Comparison of ENCODE assay signal across 9 cellular contexts in the genomic region with DNA sequence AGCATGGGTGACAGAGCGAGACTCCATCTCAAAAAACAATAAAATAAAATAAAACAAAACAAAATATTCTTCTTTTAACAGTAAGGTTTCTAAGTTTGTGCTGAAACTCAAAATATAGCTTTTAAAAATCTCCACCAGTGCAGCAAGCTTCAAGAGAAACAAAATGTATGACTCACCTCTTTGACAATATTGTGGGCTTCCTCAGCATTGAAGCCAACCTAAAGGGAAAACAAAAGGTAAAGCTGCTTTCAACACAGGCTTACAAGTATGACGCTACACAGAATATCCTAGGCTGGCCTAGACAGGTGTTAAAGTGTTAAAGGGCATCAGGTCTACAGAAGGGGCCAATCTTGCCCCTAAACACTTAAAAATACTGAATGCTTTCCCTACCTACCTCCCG. TPM values are rescaled to one million over a fixed set of nuclear protein-coding genes. Genes with fewer than 3 reads are reported as not detected.
DNase-seq lines count a peak whose midpoint lies in the region; ATAC-seq and TF ChIP-seq lines count a peak whose summit lies in the region.
"Had no signal": no experiment of that assay in that cellular context is flagged by ENCODE, and none has a peak within 500 bp of the region (broad histone marks: within the 10 kb centered on the region; RNA-seq: fewer than 3 reads in every experiment).

No MANE protein-coding gene starts in this region.

- no peak for TF ChIP-seq CTCF in Caco-2 (IDR thresholded peaks at IDR 0.05; ENCODE audit: insufficient read depth in 1 of 2, low read depth in 1 of 2, low read length in 1 of 2, severe bottlenecking in 1 of 2, unreplicated experiment in 1 of 2)
- no peak for TF ChIP-seq CTCF in OCI-LY1 (IDR thresholded peaks at IDR 0.05; ENCODE audit: low read length)
- TF ChIP-seq CTCF in coronary artery (IDR thresholded peaks at IDR 0.05): no peak
- TF ChIP-seq CTCF in nephron progenitor cell (IDR thresholded peaks at IDR 0.05): no peak

- no peak overlapping the region for H2AFZ ChIP-seq in OCI-LY1 (ENCODE audit: low read length)

- no peak for DNase-seq in Caco-2
- DNase-seq in coronary artery (ENCODE audit: low spot score): no peak
- no peak for DNase-seq in nephron progenitor cell
- no peak for DNase-seq in NCI-H748 (lab: John Stamatoyannopoulos, UW; ENCODE audit: unreplicated experiment)
- DNase-seq in stimulated activated CD4-positive, alpha-beta T cell treated with anti-CD3 and anti-CD28 coated beads, Interleukin-2, amount 100 ng/mL, for 24 hours: no peak

- H3K9me2 ChIP-seq in OCI-LY1 (ENCODE audit: low read depth, low read length): no peaks in the 10 kb centered on the region

- no peaks in the 10 kb centered on the region for H3K27me3 Mint-ChIP-seq in Caco-2 (ENCODE audit: insufficient read depth, unreplicated experiment)
- H3K27me3 Mint-ChIP-seq in nephron progenitor cell (ENCODE audit: low read depth, poor library complexity): no peaks in the 10 kb centered on the region

- peaks cover 7% of the 10 kb centered on the region for H3K36me3 Mint-ChIP-seq in Caco-2 (ENCODE audit: insufficient read depth, unreplicated experiment)
- peaks cover 16% of the 10 kb centered on the region for H3K36me3 Mint-ChIP-seq in nephron progenitor cell (ENCODE audit: low read depth)

- peak overlapping the region; percentile 87 for H3K4me3 ChIP-seq in Caco-2 (ENCODE audit: low read depth, low read length)
- H3K4me3 ChIP-seq in OCI-LY1 (ENCODE audit: low read depth, low read length, poor library complexity, severe bottlenecking): peak overlapping the region; percentile 91
- H3K4me3 ChIP-seq in coronary artery: peak overlapping the region; percentile 88

- H3K27ac Mint-ChIP-seq in Caco-2 (ENCODE audit: unreplicated experiment) (no peak overlapping the region), nephron progenitor cell (no peak overlapping the region)

- CTCF ChIA-PET in Caco-2 (lab: Charles Lee): no interaction called here

- ATAC-seq in GM18498 (IDR thresholded peaks at IDR 0.05; ENCODE audit: unreplicated experiment): no peak
- no peak for ATAC-seq in HG02981 (IDR thresholded peaks at IDR 0.05; ENCODE audit: unreplicated experiment)

- H3K4me3 Mint-ChIP-seq in Caco-2 (ENCODE audit: unreplicated experiment): peak overlapping the region; percentile 70
- H3K4me3 Mint-ChIP-seq in nephron progenitor cell: peak overlapping the region; percentile 74

- no peaks in the 10 kb centered on the region for H3K9me3 Mint-ChIP-seq in Caco-2 (ENCODE audit: unreplicated experiment)
- H3K9me3 Mint-ChIP-seq in nephron progenitor cell: peaks cover 31% of the 10 kb centered on the region
- H3K9me3 Mint-ChIP-seq: dendritic cell treated with granulocyte-macrophage colony-stimulating factor and Interleukin-4, amounts not matched to agents 40 ng/mL and 50 ng/mL, for 4 days had no signal

- H3K4me1 ChIP-seq in Caco-2 (peaks cover 6% of the 10 kb centered on the region; the same call in 1 of the 2 replicates), OCI-LY1 (ENCODE audit: insufficient read depth, low read length, severe bottlenecking) (peaks cover 11% of the 10 kb centered on the region)

- POLR2A ChIA-PET in Caco-2 (lab: Charles Lee): interaction anchor here (0.5 kb wide), 1 partner anchor 220 kb away, joined by 4 read pairs; no protein-coding TSS in a partner anchor

- H3K79me2 ChIP-seq in OCI-LY1 (ENCODE audit: insufficient read depth, low read length): no peaks in the 10 kb centered on the region

- H4K20me1 ChIP-seq in OCI-LY1 (ENCODE audit: insufficient read depth, low read length): no peaks in the 10 kb centered on the region

- H3K27ac ChIP-seq in OCI-LY1 (ENCODE audit: low read depth, low read length, poor library complexity, severe bottlenecking) (no peak overlapping the region), coronary artery (peak overlapping the region; percentile 86 to 92)

- peak overlapping the region; percentile 72 for H3K4me2 ChIP-seq in OCI-LY1 (ENCODE audit: low read length)

- H3K36me3 ChIP-seq in Caco-2 (ENCODE audit: control insufficient read depth, insufficient read depth, low read length): no peaks in the 10 kb centered on the region
- no peaks in the 10 kb centered on the region for H3K36me3 ChIP-seq in OCI-LY1 (ENCODE audit: insufficient read depth, low read length)

- no peak overlapping the region; the same call in 1 of the 2 replicates for H3K9ac ChIP-seq in OCI-LY1 (ENCODE audit: low read length)

- H3K9me3 ChIP-seq in Caco-2: no peaks in the 10 kb centered on the region
- no peaks in the 10 kb centered on the region for H3K9me3 ChIP-seq in OCI-LY1 (ENCODE audit: low read length)

- no TSS peak for BruUV-seq in Caco-2 (replicated peaks; lab: Mats Ljungman, UMichigan)

- H3K4me1 Mint-ChIP-seq in Caco-2 (ENCODE audit: low read depth, unreplicated experiment) (no peaks in the 10 kb centered on the region), nephron progenitor cell (peaks cover 1% of the 10 kb centered on the region)

- H3K27me3 ChIP-seq in Caco-2 (replicated peaks; ENCODE audit: control insufficient read depth, insufficient read depth, low read length) (no peaks in the 10 kb centered on the region), OCI-LY1 (ENCODE audit: insufficient read depth, low read length) (no peaks in the 10 kb centered on the region)

- intact Hi-C loops in Caco-2 (cut with micrococcal nuclease; ENCODE audit: unreplicated experiment): loop anchor here (5.0 kb wide), 1 partner anchor 61 kb away; no protein-coding TSS in a partner anchor

- H3F3A ChIP-seq in OCI-LY1 (ENCODE audit: insufficient read depth, low read length): no peaks in the 10 kb centered on the region

RNA-seq across cellular contexts. Expression of a gene that starts 1.2 kb away (rescaled TPM):
- 26.9 and 27.5 TPM in 2 replicates for total RNA-seq in Caco-2 (2022)
